ENCODE assay signal across 8 cellular contexts in the genomic region with DNA sequence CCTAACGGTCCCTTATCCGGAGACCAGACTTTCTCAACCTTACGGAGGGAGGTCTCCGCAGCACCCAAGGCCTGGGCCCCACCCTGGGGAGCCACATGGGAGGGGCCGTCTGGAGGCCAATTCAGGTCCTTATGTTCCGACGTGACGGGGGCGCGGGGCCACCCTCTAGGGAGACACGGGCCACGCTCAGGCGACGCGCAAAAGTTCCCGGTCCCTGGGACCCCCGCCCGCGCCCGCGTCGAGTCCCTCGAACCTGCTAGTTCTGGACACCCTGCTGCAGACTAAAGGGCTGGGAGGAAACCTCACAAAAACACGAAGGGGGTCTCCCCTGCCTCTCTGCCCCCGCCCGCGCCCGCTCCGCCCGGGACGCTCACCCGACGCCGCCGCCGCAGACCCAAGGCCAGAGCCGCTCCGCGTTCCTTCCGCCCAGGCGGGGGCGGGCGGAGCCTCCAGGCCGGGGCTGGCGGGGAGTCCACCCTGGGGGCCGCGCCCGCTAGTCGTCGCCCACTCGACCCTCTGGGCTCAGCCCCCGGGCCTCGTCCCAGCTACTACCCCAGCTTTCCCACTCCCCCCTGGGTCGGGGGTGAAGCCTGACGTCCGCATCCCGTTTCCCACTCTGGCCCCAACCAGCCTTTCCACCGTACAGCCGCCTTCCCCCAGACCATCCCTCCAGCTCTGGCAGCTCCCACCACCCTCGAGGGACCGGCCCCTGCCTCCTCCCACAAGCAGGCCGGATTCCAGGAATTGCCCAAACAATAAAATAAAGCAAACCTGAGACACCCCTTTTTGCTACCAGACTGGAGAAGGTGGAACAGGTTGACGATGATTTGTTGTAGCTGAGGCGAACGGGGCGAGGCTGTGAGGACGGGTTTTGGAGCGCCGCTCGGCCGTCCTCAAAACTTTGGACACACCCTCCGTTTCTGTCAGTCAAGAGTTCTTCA. TPM values are rescaled to one million over a fixed set of nuclear protein-coding genes. Genes with fewer than 3 reads are reported as not detected.
DNase-seq lines count a peak whose midpoint lies in the region; ATAC-seq lines count a peak whose summit lies in the region.

No MANE protein-coding gene starts in this region.

- H3K4me3 Mint-ChIP-seq in activated naive CD8-positive, alpha-beta T cell treated with anti-CD3 and anti-CD28 coated beads, Interleukin-2, amount 10 ng/mL, durations not matched to agents 7 days and 5 days: peak overlapping the region; percentile 90

- no peaks in the 10 kb centered on the region for H3K27me3 Mint-ChIP-seq in activated naive CD8-positive, alpha-beta T cell treated with anti-CD3 and anti-CD28 coated beads, Interleukin-2, amount 10 ng/mL, durations not matched to agents 7 days and 5 days

- H3K4me1 Mint-ChIP-seq in activated naive CD8-positive, alpha-beta T cell treated with anti-CD3 and anti-CD28 coated beads, Interleukin-2, amount 10 ng/mL, durations not matched to agents 7 days and 5 days: peaks cover 18% of the 10 kb centered on the region

- intact Hi-C loops in Right ventricle myocardium inferior (cut with DNase I) (loop anchor here (5.0 kb wide), 1 partner anchor 37 kb away; no protein-coding TSS in a partner anchor), cardiac septum (cut with DNase I) (loop anchor here (5.0 to 10.0 kb wide), 2 partner anchors 37 to 270 kb away; a partner anchor contains a TSS)

- no peak for ATAC-seq in Right ventricle myocardium inferior
- ATAC-seq in activated naive CD8-positive, alpha-beta T cell treated with anti-CD3 and anti-CD28 coated beads, Interleukin-2, amount 10 ng/mL, durations not matched to agents 7 days and 5 days (ENCODE audit: low read depth): no peak
- no peak for ATAC-seq in GM21528 (IDR thresholded peaks at IDR 0.05; ENCODE audit: low FRiP score, unreplicated experiment)

- H3K9me3 Mint-ChIP-seq in activated naive CD8-positive, alpha-beta T cell treated with anti-CD3 and anti-CD28 coated beads, Interleukin-2, amount 10 ng/mL, durations not matched to agents 7 days and 5 days: no peaks in the 10 kb centered on the region

- DNase-seq in Right ventricle myocardium inferior (ENCODE audit: missing footprints) (peak; percentile 82), cardiac septum (ENCODE audit: low spot score) (no peak), SHP77 (lab: John Stamatoyannopoulos, UW) (no peak), NCI-H2029 treated with DMSO at 0.1 percent for 48 hours (lab: John Stamatoyannopoulos, UW) (no peak)
- DNase-seq in activated naive CD8-positive, alpha-beta T cell treated with anti-CD3 and anti-CD28 coated beads, Interleukin-2, amount 10 ng/mL, durations not matched to agents 7 days and 5 days: peak; percentile 55
- DNase-seq in stimulated activated CD8-positive, alpha-beta memory T cell treated with anti-CD3 and anti-CD28 coated beads, Interleukin-4, amount 100 ng/mL, for 48 hours: peak; percentile 42

- POLR2A ChIA-PET in activated naive CD8-positive, alpha-beta T cell treated with anti-CD3 and anti-CD28 coated beads, Interleukin-2, amount 10 ng/mL, durations not matched to agents 7 days and 5 days (lab: Charles Lee): interaction anchor here (1.3 kb wide), 1 partner anchor 47 kb away, joined by 3 read pairs; no protein-coding TSS in a partner anchor

- peak overlapping the region; percentile 71 for H3K27ac Mint-ChIP-seq in activated naive CD8-positive, alpha-beta T cell treated with anti-CD3 and anti-CD28 coated beads, Interleukin-2, amount 10 ng/mL, durations not matched to agents 7 days and 5 days

- H3K36me3 Mint-ChIP-seq in activated naive CD8-positive, alpha-beta T cell treated with anti-CD3 and anti-CD28 coated beads, Interleukin-2, amount 10 ng/mL, durations not matched to agents 7 days and 5 days: no peaks in the 10 kb centered on the region

- H3K4me3 ChIP-seq in iPS-11a (ENCODE audit: low read depth, low read length): peak overlapping the region; percentile 5

RNA-seq across cellular contexts. Expression of a gene that starts 2.7 kb away (rescaled TPM):
- 190 TPM for total RNA-seq in Right ventricle myocardium inferior
- 158 TPM for total RNA-seq in cardiac septum
- total RNA-seq in activated naive CD8-positive, alpha-beta T cell treated with anti-CD3 and anti-CD28 coated beads, Interleukin-2, amount 10 ng/mL, durations not matched to agents 7 days and 5 days: 10 to 100 TPM; 88.9 to 93.2 TPM

RNA-seq across cellular contexts. Expression of a gene that starts 31.1 kb away (rescaled TPM):
- total RNA-seq in Right ventricle myocardium inferior (57.5 TPM), cardiac septum (75.9 TPM)
- 10 to 100 TPM; 47.6 to 49.9 TPM for total RNA-seq in activated naive CD8-positive, alpha-beta T cell treated with anti-CD3 and anti-CD28 coated beads, Interleukin-2, amount 10 ng/mL, durations not matched to agents 7 days and 5 days

RNA-seq across cellular contexts. Expression of a gene that starts 33.0 kb away (rescaled TPM):
- 0.16 TPM for total RNA-seq in Right ventricle myocardium inferior
- total RNA-seq in cardiac septum: 0.38 TPM
- total RNA-seq in activated naive CD8-positive, alpha-beta T cell treated with anti-CD3 and anti-CD28 coated beads, Interleukin-2, amount 10 ng/mL, durations not matched to agents 7 days and 5 days: 1 to 10 TPM; 4.3 to 4.7 TPM

RNA-seq across cellular contexts. Expression of a gene that starts 54.2 kb away (rescaled TPM):
- total RNA-seq in Right ventricle myocardium inferior (27.8 TPM), cardiac septum (24.9 TPM)
- 10 to 100 TPM; 27.6 to 27.8 TPM for total RNA-seq in activated naive CD8-positive, alpha-beta T cell treated with anti-CD3 and anti-CD28 coated beads, Interleukin-2, amount 10 ng/mL, durations not matched to agents 7 days and 5 days

RNA-seq across cellular contexts. Expression of a gene that starts 56.2 kb away (rescaled TPM):
- 0.14 TPM for total RNA-seq in Right ventricle myocardium inferior
- 0.40 TPM for total RNA-seq in cardiac septum
- total RNA-seq in activated naive CD8-positive, alpha-beta T cell treated with anti-CD3 and anti-CD28 coated beads, Interleukin-2, amount 10 ng/mL, durations not matched to agents 7 days and 5 days: 1 to 10 TPM; 2.5 to 2.7 TPM

Comparison
In these comparisons a context has a peak if more than half of its experiments do, and no peak if none do; other contexts are left out.
1. DNase-seq: peak in Right ventricle myocardium inferior (single experiment), activated naive CD8-positive, alpha-beta T cell treated with anti-CD3 and anti-CD28 coated beads, Interleukin-2, amount 10 ng/mL, durations not matched to agents 7 days and 5 days (single experiment) and stimulated activated CD8-positive, alpha-beta memory T cell treated with anti-CD3 and anti-CD28 coated beads, Interleukin-4, amount 100 ng/mL, for 48 hours (single experiment); none in cardiac septum (single experiment), SHP77 (0 of 2) and NCI-H2029 treated with DMSO at 0.1 percent for 48 hours (single experiment).